ENCODE assay signal across 8 cellular contexts in the genomic region with DNA sequence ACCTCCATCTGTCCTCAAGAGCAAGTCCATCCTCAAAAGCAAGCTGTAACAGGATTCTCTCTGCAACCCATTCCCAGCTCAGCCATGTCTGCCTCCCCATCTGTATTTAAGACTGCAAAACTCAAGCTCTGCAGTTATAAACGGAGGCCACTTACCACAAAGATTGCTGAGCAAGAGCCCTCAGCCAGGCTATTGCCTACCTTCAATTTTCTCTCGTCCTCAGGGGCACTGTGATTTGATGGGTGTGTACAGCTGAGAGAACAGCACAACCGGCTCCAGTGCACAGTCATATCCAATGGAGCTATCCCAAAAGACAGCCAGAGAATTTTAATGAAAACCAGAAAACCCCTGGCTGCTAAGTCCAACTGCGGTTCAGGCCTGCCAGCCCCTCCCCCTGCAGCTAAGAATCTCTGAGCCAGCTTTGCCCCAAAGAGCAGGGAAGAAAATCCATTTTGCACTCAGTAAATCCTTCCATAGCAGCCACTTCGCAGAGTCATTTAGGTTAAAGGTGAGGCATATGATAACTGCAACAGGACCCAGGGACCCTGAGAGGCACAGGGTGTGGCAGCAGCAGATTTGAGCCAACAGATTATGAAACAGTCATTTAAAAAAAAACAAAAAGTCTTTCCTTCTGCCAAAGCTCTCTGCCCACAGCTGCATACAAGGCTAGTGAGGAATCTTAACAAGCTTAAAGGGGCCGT. TPM values are rescaled to one million over a fixed set of nuclear protein-coding genes. Genes with fewer than 3 reads are reported as not detected.
A peak's percentile ranks its signal among the peaks of the same experiment; 100 is the strongest.
DNase-seq lines count a peak whose midpoint lies in the region; ATAC-seq, FAIRE-seq and TF ChIP-seq lines count a peak whose summit lies in the region.

No MANE protein-coding gene starts in this region.

- intact Hi-C loops in activated naive CD4-positive, alpha-beta T cell treated with anti-CD3 and anti-CD28 coated beads for 36 hours (cut with micrococcal nuclease): loop anchor here (2.0 kb wide), 1 partner anchor 17 kb away; no protein-coding TSS in a partner anchor

- no peaks in the 10 kb centered on the region for H3K9me3 Mint-ChIP-seq in activated naive CD4-positive, alpha-beta T cell treated with anti-CD3 and anti-CD28 coated beads for 36 hours

- TF ChIP-seq CTCF in bronchial epithelial cell (IDR thresholded peaks at IDR 0.05; ENCODE audit: insufficient read depth, low read length, severe bottlenecking): no peak
- no peak for TF ChIP-seq CTCF in lung (IDR thresholded peaks at IDR 0.05; ENCODE audit: control extremely low read depth, extremely low read depth)
- peak in 1 of 5 experiments; percentile 19 for TF ChIP-seq CTCF in tibial nerve (IDR thresholded peaks at IDR 0.05)

- H3K36me3 Mint-ChIP-seq in activated naive CD4-positive, alpha-beta T cell treated with anti-CD3 and anti-CD28 coated beads for 36 hours (ENCODE audit: low read depth): peaks cover 6% of the 10 kb centered on the region

- no peak for FAIRE-seq in bronchial epithelial cell (lab: Jason Lieb, UNC)

- H3K36me3 ChIP-seq in bronchial epithelial cell (ENCODE audit: control insufficient read depth, insufficient read depth, low read length) (no peaks in the 10 kb centered on the region), lung (ENCODE audit: control insufficient read depth in 2 of 2, insufficient read depth in 2 of 2, low read length in 2 of 2) (no peaks in the 10 kb centered on the region), tibial nerve (no peaks in the 10 kb centered on the region)

- H3K27me3 ChIP-seq in bronchial epithelial cell (ENCODE audit: control insufficient read depth, insufficient read depth, low read length) (no peaks in the 10 kb centered on the region), lung (ENCODE audit: control insufficient read depth, insufficient read depth) (no peaks in the 10 kb centered on the region), tibial nerve (no peaks in the 10 kb centered on the region)

- H3K4me1 Mint-ChIP-seq in activated naive CD4-positive, alpha-beta T cell treated with anti-CD3 and anti-CD28 coated beads for 36 hours (ENCODE audit: low read depth): peaks cover 33% of the 10 kb centered on the region

- DNase-seq in NCI-H1694 treated with DMSO at 0.1 percent for 48 hours (lab: John Stamatoyannopoulos, UW): peak; percentile 67
- peak; percentile 65 for DNase-seq in bronchial epithelial cell (ENCODE audit: low read depth)
- DNase-seq in lung (ENCODE audit: low spot score): no peak
- peak; percentile 31 to 65 for DNase-seq in tibial nerve (ENCODE audit: low spot score in 2 of 2)
- no peak for DNase-seq in HT-29 (ENCODE audit: low spot score)
- no peak for DNase-seq in activated gamma-delta T cell treated with Interleukin-2 at 50 U/mL for 16 hours
- DNase-seq in activated naive CD4-positive, alpha-beta T cell treated with anti-CD3 and anti-CD28 coated beads for 36 hours: no peak

- H3K27me3 Mint-ChIP-seq in activated naive CD4-positive, alpha-beta T cell treated with anti-CD3 and anti-CD28 coated beads for 36 hours (ENCODE audit: low read depth): no peaks in the 10 kb centered on the region

- 30 to 53% methylated on average over 6 of the region's 6 CpGs for WGBS in lung, 2 donors
- 9 to 14% methylated on average over 6 of the region's 6 CpGs for WGBS in tibial nerve, 2 donors

- H3K27ac ChIP-seq in lung (ENCODE audit: low read depth in 1 of 2, low read length in 1 of 2): peak overlapping the region; percentile 67 to 78
- H3K27ac ChIP-seq in tibial nerve: peak overlapping the region; percentile 58 to 81 (median 70)

- no peak overlapping the region for H3K4me3 Mint-ChIP-seq in activated naive CD4-positive, alpha-beta T cell treated with anti-CD3 and anti-CD28 coated beads for 36 hours

- H3K9me3 ChIP-seq in lung (ENCODE audit: control insufficient read depth in 2 of 2, insufficient read depth in 1 of 2, low read length in 1 of 2) (no peaks in the 10 kb centered on the region), tibial nerve (no peaks in the 10 kb centered on the region)

- H3K4me1 ChIP-seq in lung (ENCODE audit: control insufficient read depth in 2 of 2, insufficient read depth in 2 of 2, low read length in 2 of 2): peaks cover 7 to 17% of the 10 kb centered on the region in 2 donors
- peaks cover 0 to 66% (median 30%) of the 10 kb centered on the region in 4 donors for H3K4me1 ChIP-seq in tibial nerve

- CTCF ChIA-PET in activated naive CD4-positive, alpha-beta T cell treated with anti-CD3 and anti-CD28 coated beads for 36 hours (lab: Charles Lee): interaction anchor here (0.7 kb wide), 1 partner anchor 12 kb away, joined by 3 read pairs; no protein-coding TSS in a partner anchor

- H3K27ac Mint-ChIP-seq in activated naive CD4-positive, alpha-beta T cell treated with anti-CD3 and anti-CD28 coated beads for 36 hours: no peak overlapping the region

- TF ChIP-seq POLR2A in tibial nerve (IDR thresholded peaks at IDR 0.05): peak in 1 of 2 donors; percentile 26

- TF ChIP-seq EP300 in tibial nerve (IDR thresholded peaks at IDR 0.05): peak; percentile 30 to 83

- ATAC-seq in GM18502 (IDR thresholded peaks at IDR 0.05; ENCODE audit: poor library complexity, unreplicated experiment): peak; percentile 31
- peak; percentile 75 for ATAC-seq in lung (ENCODE audit: insufficient read depth, low FRiP score)

- H3K4me3 ChIP-seq in bronchial epithelial cell (ENCODE audit: low read depth, low read length) (no peak overlapping the region), lung (no peak overlapping the region), tibial nerve (peak overlapping the region in 3 of 4 donors; percentile 17 to 38 (median 17))

RNA-seq across cellular contexts. Expression of gene RAB30, which starts 37.6 kb away (rescaled TPM):
- total RNA-seq in bronchial epithelial cell (3.2 and 3.7 TPM in 2 replicates), lung (10 to 100 TPM; 12.4 to 25.5 TPM), tibial nerve (10 to 100 TPM; 19.8 to 50.4 (median 31.2) TPM)
- 1 to 10 TPM; 1.6 to 2.7 TPM for polyA plus RNA-seq in lung
- 1.1 and 1.2 TPM in 2 replicates for total RNA-seq in HT-29 (2014; rRNA removed; shearing (Covaris generic))
- total RNA-seq in activated naive CD4-positive, alpha-beta T cell treated with anti-CD3 and anti-CD28 coated beads for 36 hours: 10 to 100 TPM in 1 of 2 experiments, 1 to 10 TPM in 1; 8.8 to 11.1 TPM

Comparison
In these comparisons a context has a peak if more than half of its experiments do, and no peak if none do; other contexts are left out.
1. DNase-seq: peak in NCI-H1694 treated with DMSO at 0.1 percent for 48 hours (single experiment), bronchial epithelial cell (single experiment) and tibial nerve (2 of 2); none in lung (single experiment), HT-29 (single experiment), activated gamma-delta T cell treated with Interleukin-2 at 50 U/mL for 16 hours (single experiment) and activated naive CD4-positive, alpha-beta T cell treated with anti-CD3 and anti-CD28 coated beads for 36 hours (single experiment).
2. H3K4me3 ChIP-seq: peak in tibial nerve (3 of 4); none in bronchial epithelial cell (single experiment) and lung (single experiment).